ENCODE assay signal across 1 cellular context in genomic region chr18:62186656-62187542, GRCh38.
A peak's percentile ranks its signal among the peaks of the same experiment; 100 is the strongest.
TF ChIP-seq lines count a peak whose summit lies in the region.

Gene PIGN (minus strand): TSS chr18:62187056. CDS start chr18:62161353, 25,703 bp downstream.
Gene RELCH (plus strand): TSS chr18:62187255. CDS start chr18:62187506, 251 bp downstream.

TF ChIP-seq in HEK293, 187 proteins besides CTCF, POLR2A, EP300 and RAD21 (continued from another document):
- TF ChIP-seq ZSCAN4 (tag by site-specific recombination; IDR thresholded peaks at IDR 0.05) (no peak), ZNF510 (tag by site-specific recombination; IDR thresholded peaks at IDR 0.05; ENCODE audit: insufficient replicate concordance) (no peak), KLF7 (tag by site-specific recombination; IDR thresholded peaks at IDR 0.05; ENCODE audit: borderline replicate concordance) (no peak; the same call in 1 of the 2 replicates), ZNF670 (tag by site-specific recombination; IDR thresholded peaks at IDR 0.05; ENCODE audit: low read depth) (no peak), GFI1B (tag by site-specific recombination; IDR thresholded peaks at IDR 0.05) (no peak), ZNF785 (tag by site-specific recombination; IDR thresholded peaks at IDR 0.05) (no peak), ZBTB48 (tag by site-specific recombination; IDR thresholded peaks at IDR 0.05) (peak; percentile 82), ZNF114 (tag by site-specific recombination; IDR thresholded peaks at IDR 0.05) (no peak), ZNF621 (tag by site-specific recombination; IDR thresholded peaks at IDR 0.05) (no peak), ZNF2 (tag by site-specific recombination; IDR thresholded peaks at IDR 0.05) (peak; percentile 49)
